ENCODE assay signal across 16 cellular contexts in genomic region chr13:41389580-41389979, GRCh38.
DNase-seq lines count a peak whose midpoint lies in the region; TF ChIP-seq lines count a peak whose summit lies in the region.
"Had no signal": no experiment of that assay in that cellular context is flagged by ENCODE, and none has a peak within 500 bp of the region (broad histone marks: within the 10 kb centered on the region; RNA-seq: fewer than 3 reads in every experiment).

No MANE protein-coding gene starts in this region.

- TF ChIP-seq EP300 in transverse colon (IDR thresholded peaks at IDR 0.05; ENCODE audit: low read depth) = no peak

- peak overlapping the region; percentile 54 for H3K27ac ChIP-seq in left ventricle myocardium inferior (replicated peaks)
- no peak overlapping the region for H3K27ac ChIP-seq in right atrium auricular region
- no peak overlapping the region for H3K27ac ChIP-seq in transverse colon
- no peak overlapping the region for H3K27ac ChIP-seq in GM23248
- H3K27ac ChIP-seq: HL-60 had no signal

- TF ChIP-seq CTCF in left ventricle myocardium inferior (IDR thresholded peaks at IDR 0.05; ENCODE audit: borderline replicate concordance) (no peak), right atrium auricular region (IDR thresholded peaks at IDR 0.05) (no peak), fibroblast of pulmonary artery (IDR thresholded peaks at IDR 0.05; ENCODE audit: low read length, missing control alignments) (no peak), transverse colon (IDR thresholded peaks at IDR 0.05) (no peak)

- H3K9ac ChIP-seq in GM23248 = no peak overlapping the region

- no peaks in the 10 kb centered on the region for H4K20me1 ChIP-seq in GM23248 (ENCODE audit: insufficient read depth)

- no peaks in the 10 kb centered on the region for H3K27me3 ChIP-seq in left ventricle myocardium inferior (ENCODE audit: low read depth)
- H3K27me3 ChIP-seq in right atrium auricular region = no peaks in the 10 kb centered on the region
- no peaks in the 10 kb centered on the region for H3K27me3 ChIP-seq in transverse colon
- H3K27me3 ChIP-seq in GM23248 (replicated peaks; ENCODE audit: insufficient read depth) = no peaks in the 10 kb centered on the region

- no peaks in the 10 kb centered on the region for H3K9me2 ChIP-seq in GM23248 (ENCODE audit: insufficient read depth)

- H3F3A ChIP-seq in GM23248 (ENCODE audit: insufficient read depth) = no peaks in the 10 kb centered on the region

- no peak for TF ChIP-seq POLR2A in transverse colon (IDR thresholded peaks at IDR 0.05)

- DNase-seq in left ventricle myocardium inferior (no peak), right atrium auricular region (ENCODE audit: low spot score) (no peak), fibroblast of pulmonary artery (ENCODE audit: low read depth) (peak; percentile 7), transverse colon (no peak), GM23248 (no peak), HuH-7 (ENCODE audit: low spot score) (no peak)
- peak; percentile 69 for DNase-seq in Jurkat, Clone E6-1 (ENCODE audit: low read depth, low spot score)
- DNase-seq: Calu3; CD8-positive, alpha-beta T cell; DMS 273 treated with DMSO at 0.1 percent for 48 hours; GOT3; H7; HFFc6; IMR-90; KBM-7 had no signal

- intact Hi-C loops in left ventricle myocardium inferior (cut with micrococcal nuclease) (no loop called here), transverse colon (cut with DNase I; ENCODE audit: low total_unique reads) (no loop called here)

- 75 to 88% methylated on average over 1 of the region's 1 CpG for WGBS in transverse colon (ENCODE audit: low coverage in 1 of 2), 2 donors
- whole genome bisulfite sequencing in GM23248 (ENCODE audit: low coverage in 1 of 2, low lambda C conversion rate in 2 of 2, missing lambda C conversion rate in 2 of 2), 2 experiments = 12 to 15% methylated on average over 1 of the region's 1 CpG

- H2AFZ ChIP-seq in GM23248 = no peak overlapping the region

- no peaks in the 10 kb centered on the region for H3K36me3 ChIP-seq in left ventricle myocardium inferior
- no peaks in the 10 kb centered on the region for H3K36me3 ChIP-seq in right atrium auricular region
- H3K36me3 ChIP-seq in transverse colon = no peaks in the 10 kb centered on the region
- H3K36me3 ChIP-seq in GM23248 (ENCODE audit: low read depth) = no peaks in the 10 kb centered on the region

- H3K9me3 ChIP-seq in left ventricle myocardium inferior (replicated peaks) (no peaks in the 10 kb centered on the region), right atrium auricular region (no peaks in the 10 kb centered on the region), transverse colon (no peaks in the 10 kb centered on the region), GM23248 (ENCODE audit: low read depth) (no peaks in the 10 kb centered on the region)

- no peak overlapping the region for H3K4me3 ChIP-seq in left ventricle myocardium inferior
- H3K4me3 ChIP-seq in right atrium auricular region = no peak overlapping the region
- no peak overlapping the region for H3K4me3 ChIP-seq in Jurkat, Clone E6-1 (ENCODE audit: low read length)
- no peak overlapping the region for H3K4me3 ChIP-seq in fibroblast of pulmonary artery (replicated peaks; ENCODE audit: low read depth, low read length)
- no peak overlapping the region for H3K4me3 ChIP-seq in transverse colon
- no peak overlapping the region for H3K4me3 ChIP-seq in GM23248

- in situ Hi-C loops in transverse colon (cut with MboI; ENCODE audit: low pct_ligation_motif_present in 1 of 4, low pct_unique_long_range_greater_than_20kb in 1 of 4, low sequenced_read_pairs in 3 of 4) (no loop called here), GM23248 (cut with MboI) (no loop called here)

- H3K4me1 ChIP-seq in left ventricle myocardium inferior (peaks cover 22% of the 10 kb centered on the region), right atrium auricular region (peaks cover 0 to 13% of the 10 kb centered on the region in 2 donors), transverse colon (no peaks in the 10 kb centered on the region), GM23248 (ENCODE audit: insufficient read depth) (no peaks in the 10 kb centered on the region)

- no peak overlapping the region for H3K4me2 ChIP-seq in GM23248 (ENCODE audit: unreplicated experiment)

- H3K79me2 ChIP-seq in GM23248 (ENCODE audit: insufficient read depth) = no peaks in the 10 kb centered on the region

Comparison
In these comparisons a context has a peak if more than half of its experiments do, and no peak if none do; other contexts are left out.
1. DNase-seq: peak in Jurkat, Clone E6-1 (single experiment) and fibroblast of pulmonary artery (single experiment); none in left ventricle myocardium inferior (single experiment), right atrium auricular region (single experiment), transverse colon (single experiment), GM23248 (single experiment) and HuH-7 (single experiment).